In the genomic region with DNA sequence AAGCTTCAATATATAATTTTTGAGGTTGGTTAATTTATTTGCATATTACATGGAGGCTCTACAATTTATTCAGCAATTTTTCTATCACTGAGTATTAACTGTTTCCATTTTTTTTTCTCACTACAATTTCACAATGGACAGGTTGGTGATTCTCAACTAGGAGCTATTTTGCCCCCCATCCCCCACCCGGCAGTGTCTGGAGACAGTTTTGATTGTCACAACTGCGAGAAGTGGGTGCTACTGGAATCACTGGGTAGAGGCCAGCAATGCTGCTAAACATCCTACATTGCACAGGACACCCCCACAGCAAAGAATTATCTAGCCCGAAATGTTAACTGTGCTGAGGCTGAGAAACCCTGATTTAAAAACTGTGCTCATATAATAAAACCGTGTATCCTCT, we compare ENCODE assay signal across 26 cellular contexts.
"Had no signal": no experiment of that assay in that cellular context is flagged by ENCODE, and none has a peak within 500 bp of the region (broad histone marks: within the 10 kb centered on the region; RNA-seq: fewer than 3 reads in every experiment).

No MANE protein-coding gene starts in this region.

- DNase-seq: activated CD4-positive, alpha-beta memory T cell treated with anti-CD3 and anti-CD28 coated beads for 36 hours; activated CD4-positive, alpha-beta T cell treated with anti-CD3 and anti-CD28 coated beads for 36 hours; activated CD4-positive, alpha-beta T cell treated with anti-CD3 and anti-CD28 coated beads, Interleukin-2, amount 10 ng/mL, durations not matched to agents 24 days and 14 days; activated CD4-positive, CD25-positive, alpha-beta regulatory T cell; activated CD4-positive, CD25-positive, alpha-beta regulatory T cell treated with anti-CD3 and anti-CD28 coated beads, Interleukin-2, amount 50 U/mL, for 72 hours; activated CD8-positive, alpha-beta memory T cell treated with anti-CD3 and anti-CD28 coated beads, Interleukin-2, amount 10 ng/mL, durations not matched to agents 7 days and 5 days; activated CD8-positive, alpha-beta memory T cell treated with anti-CD3 and anti-CD28 coated beads, Interleukin-2, amount 50 U/mL, for 4 hours; activated CD8-positive, alpha-beta T cell treated with anti-CD3 and anti-CD28 coated beads, Interleukin-2, amount 10 ng/mL, durations not matched to agents 7 days and 5 days; activated effector memory CD4-positive, alpha-beta T cell treated with anti-CD3 and anti-CD28 coated beads, Interleukin-2, amount 50 U/mL, for 16 hours; activated naive CD4-positive, alpha-beta T cell treated with anti-CD3 and anti-CD28 coated beads for 36 hours; activated naive CD8-positive, alpha-beta T cell treated with anti-CD3 and anti-CD28 coated beads, Interleukin-2, amount 10 ng/mL, durations not matched to agents 7 days and 5 days; activated T-cell treated with anti-CD3 and anti-CD28 coated beads, Interleukin-2, amount 50 U/mL, for 1 hour; activated T-cell treated with anti-CD3 and anti-CD28 coated beads, Interleukin-2, amount 50 U/mL, for 48 hours; amniotic stem cell; anterior cingulate cortex; brain microvascular endothelial cell; effector CD8-positive, alpha-beta T cell; esophagus squamous epithelium; foreskin melanocyte; T-helper 2 cell had no signal

- ATAC-seq: activated CD4-positive, alpha-beta T cell treated with anti-CD3 and anti-CD28 coated beads for 36 hours; activated CD8-positive, alpha-beta memory T cell treated with anti-CD3 and anti-CD28 coated beads, Interleukin-2, amount 10 ng/mL, durations not matched to agents 7 days and 5 days; activated CD8-positive, alpha-beta T cell treated with anti-CD3 and anti-CD28 coated beads, Interleukin-2, amount 10 ng/mL, durations not matched to agents 7 days and 5 days; gastroesophageal sphincter had no signal

- H3K9me3 ChIP-seq: esophagus squamous epithelium had no signal

- H3K27ac Mint-ChIP-seq: activated CD4-positive, alpha-beta memory T cell treated with anti-CD3 and anti-CD28 coated beads for 36 hours; activated CD4-positive, alpha-beta T cell treated with anti-CD3 and anti-CD28 coated beads for 36 hours; activated CD4-positive, alpha-beta T cell treated with anti-CD3 and anti-CD28 coated beads, Interleukin-2, amount 10 ng/mL, durations not matched to agents 24 days and 14 days; activated CD8-positive, alpha-beta memory T cell treated with anti-CD3 and anti-CD28 coated beads, Interleukin-2, amount 10 ng/mL, durations not matched to agents 7 days and 5 days; activated CD8-positive, alpha-beta T cell treated with anti-CD3 and anti-CD28 coated beads, Interleukin-2, amount 10 ng/mL, durations not matched to agents 7 days and 5 days; activated naive CD4-positive, alpha-beta T cell treated with anti-CD3 and anti-CD28 coated beads for 36 hours; activated naive CD4-positive, alpha-beta T cell treated with anti-CD3 and anti-CD28 coated beads, Interleukin-2, amount 50 U/mL, for 24 hours; activated T-helper 1 cell treated with anti-CD3 and anti-CD28 coated beads, Interleukin-12 subunit alpha, Interleukin-12 subunit beta, Interleukin-2, Interleukin-4 antibody, amounts not matched to agents 30 ng/mL and 10 ng/mL and 1 ng/mL, durations not matched to agents 14 hours and 24 hours and 36 hours; activated T-helper 2 cell treated with anti-CD3 and anti-CD28 coated beads, Interferon-gamma antibody, Interleukin-2, Interleukin-4, amounts not matched to agents 10 μg/mL and 5 μg/mL and 100 μg/mL, durations not matched to agents 14 hours and 24 hours and 36 hours had no signal

- H3K27me3 ChIP-seq: brain microvascular endothelial cell, esophagus squamous epithelium, gastroesophageal sphincter had no signal

- H3K27ac ChIP-seq: brain microvascular endothelial cell, epithelial cell of prostate, esophagus squamous epithelium, gastroesophageal sphincter had no signal

- H3K4me1 ChIP-seq: esophagus squamous epithelium, gastroesophageal sphincter had no signal

- H3K4me3 ChIP-seq: esophagus squamous epithelium, gastroesophageal sphincter had no signal

- H3K4me3 Mint-ChIP-seq: activated CD4-positive, alpha-beta memory T cell treated with anti-CD3 and anti-CD28 coated beads for 36 hours; activated CD4-positive, alpha-beta T cell treated with anti-CD3 and anti-CD28 coated beads for 36 hours; activated CD4-positive, alpha-beta T cell treated with anti-CD3 and anti-CD28 coated beads, Interleukin-2, amount 10 ng/mL, durations not matched to agents 24 days and 14 days; activated CD8-positive, alpha-beta memory T cell treated with anti-CD3 and anti-CD28 coated beads, Interleukin-2, amount 10 ng/mL, durations not matched to agents 7 days and 5 days; activated CD8-positive, alpha-beta T cell treated with anti-CD3 and anti-CD28 coated beads, Interleukin-2, amount 10 ng/mL, durations not matched to agents 7 days and 5 days; activated naive CD4-positive, alpha-beta T cell treated with anti-CD3 and anti-CD28 coated beads for 36 hours; activated naive CD4-positive, alpha-beta T cell treated with anti-CD3 and anti-CD28 coated beads, Interleukin-2, amount 50 U/mL, for 24 hours; activated naive CD8-positive, alpha-beta T cell treated with anti-CD3 and anti-CD28 coated beads, Interleukin-2, amount 10 ng/mL, durations not matched to agents 7 days and 5 days; activated T-helper 1 cell treated with anti-CD3 and anti-CD28 coated beads, Interleukin-12 subunit alpha, Interleukin-12 subunit beta, Interleukin-2, Interleukin-4 antibody, amounts not matched to agents 30 ng/mL and 10 ng/mL and 1 ng/mL, durations not matched to agents 14 hours and 24 hours and 36 hours; central memory CD8-positive, alpha-beta T cell had no signal

- H3K9me3 Mint-ChIP-seq: activated naive CD4-positive, alpha-beta T cell treated with anti-CD3 and anti-CD28 coated beads, Interleukin-2, amount 50 U/mL, for 24 hours; activated T-helper 2 cell treated with anti-CD3 and anti-CD28 coated beads, Interferon-gamma antibody, Interleukin-2, Interleukin-4, amounts not matched to agents 10 μg/mL and 5 μg/mL and 100 μg/mL, durations not matched to agents 14 hours and 24 hours and 36 hours had no signal

- H3K27me3 Mint-ChIP-seq: activated CD4-positive, alpha-beta memory T cell treated with anti-CD3 and anti-CD28 coated beads for 36 hours; activated CD4-positive, alpha-beta T cell treated with anti-CD3 and anti-CD28 coated beads for 36 hours; activated CD4-positive, alpha-beta T cell treated with anti-CD3 and anti-CD28 coated beads, Interleukin-2, amount 10 ng/mL, durations not matched to agents 24 days and 14 days; activated CD8-positive, alpha-beta memory T cell treated with anti-CD3 and anti-CD28 coated beads, Interleukin-2, amount 10 ng/mL, durations not matched to agents 7 days and 5 days; activated naive CD4-positive, alpha-beta T cell treated with anti-CD3 and anti-CD28 coated beads, Interleukin-2, amount 50 U/mL, for 24 hours; activated naive CD8-positive, alpha-beta T cell treated with anti-CD3 and anti-CD28 coated beads, Interleukin-2, amount 10 ng/mL, durations not matched to agents 7 days and 5 days; central memory CD8-positive, alpha-beta T cell had no signal

- H3K4me1 Mint-ChIP-seq: activated CD4-positive, alpha-beta T cell treated with anti-CD3 and anti-CD28 coated beads for 36 hours; activated CD4-positive, alpha-beta T cell treated with anti-CD3 and anti-CD28 coated beads, Interleukin-2, amount 10 ng/mL, durations not matched to agents 24 days and 14 days; central memory CD8-positive, alpha-beta T cell had no signal
